3 cellular contexts compared by ENCODE assay signal in genomic region chr1:67894981-67895735, GRCh38.
TF ChIP-seq lines count a peak whose summit lies in the region.

No MANE protein-coding gene starts in this region.

TF ChIP-seq in SK-N-SH, 30 proteins besides CTCF, POLR2A, EP300 and RAD21 (continued from another document):
- TF ChIP-seq REST (IDR thresholded peaks at IDR 0.05; ENCODE audit: low read depth, low read length) (no peak), USF2 (IDR thresholded peaks at IDR 0.05; ENCODE audit: borderline replicate concordance, low read depth, low read length) (no peak), SIN3A (IDR thresholded peaks at IDR 0.05; ENCODE audit: borderline replicate concordance, low read depth, low read length) (no peak), RCOR1 (IDR thresholded peaks at IDR 0.05; ENCODE audit: low read length) (no peak), GABPA (IDR thresholded peaks at IDR 0.05; ENCODE audit: low read depth) (no peak), SMC3 (IDR thresholded peaks at IDR 0.05; ENCODE audit: low read depth, low read length) (no peak), FOXM1 (IDR thresholded peaks at IDR 0.05; ENCODE audit: low read depth) (no peak), RXRA (IDR thresholded peaks at IDR 0.05; ENCODE audit: borderline replicate concordance, low read depth) (no peak), EZH2phosphoT487 (IDR thresholded peaks at IDR 0.05; ENCODE audit: borderline replicate concordance, low read depth) (no peak), FOSL2 (IDR thresholded peaks at IDR 0.05; ENCODE audit: borderline replicate concordance, low read depth) (no peak)

TF ChIP-seq in SK-N-SH treated with all-trans-retinoic acid at 6 μM for 48 hours, 23 proteins besides CTCF, POLR2A, EP300 and RAD21 (continued from another document):
- TF ChIP-seq ZNF8 (CRISPR knock-in tag; IDR thresholded peaks at IDR 0.05), result no peak
- TF ChIP-seq CSRNP3 (CRISPR knock-in tag; IDR thresholded peaks at IDR 0.05), result no peak
- no peak for TF ChIP-seq CREB5 (CRISPR knock-in tag; IDR thresholded peaks at IDR 0.05; ENCODE audit: low read depth)
- TF ChIP-seq ZNF565 (CRISPR knock-in tag; conservative IDR thresholded peaks at IDR 0.05; ENCODE audit: low read depth), result no peak
- TF ChIP-seq ZC3H10 (CRISPR knock-in tag; IDR thresholded peaks at IDR 0.05), result no peak
- no peak for TF ChIP-seq TCF4 (CRISPR knock-in tag; IDR thresholded peaks at IDR 0.05; ENCODE audit: borderline replicate concordance)
- TF ChIP-seq ZNF70 (CRISPR knock-in tag; IDR thresholded peaks at IDR 0.05), result no peak
- no peak for TF ChIP-seq SNAI2 (CRISPR knock-in tag; IDR thresholded peaks at IDR 0.05)
- no peak for TF ChIP-seq ESRRG (CRISPR knock-in tag; IDR thresholded peaks at IDR 0.05)
- no peak for TF ChIP-seq PPARA (CRISPR knock-in tag; IDR thresholded peaks at IDR 0.05; ENCODE audit: borderline replicate concordance)
- TF ChIP-seq ARNTL (CRISPR knock-in tag; IDR thresholded peaks at IDR 0.05; ENCODE audit: borderline replicate concordance, low read depth), result no peak
- no peak for TF ChIP-seq ZFP3 (CRISPR knock-in tag; IDR thresholded peaks at IDR 0.05)

TF ChIP-seq in K562, 482 proteins besides CTCF, POLR2A, EP300 and RAD21 (continued from another document):
- TF ChIP-seq THRB (CRISPR knock-in tag; conservative IDR thresholded peaks at IDR 0.05) (no peak), KDM5B (IDR thresholded peaks at IDR 0.05; ENCODE audit: insufficient replicate concordance, low read depth, low read length) (no peak), IRF9 (tag; IDR thresholded peaks at IDR 0.05) (no peak), ZNF589 (CRISPR knock-in tag; IDR thresholded peaks at IDR 0.05; ENCODE audit: low read depth) (peak; percentile 37; the same call in 1 of the 2 replicates), BRD4 (IDR thresholded peaks at IDR 0.05) (no peak), ZNF212 (CRISPR knock-in tag; IDR thresholded peaks at IDR 0.05) (no peak), RBM22 (IDR thresholded peaks at IDR 0.05; ENCODE audit: low read depth, low read length, poor library complexity, severe bottlenecking) (no peak), TFE3 (CRISPR knock-in tag; IDR thresholded peaks at IDR 0.05) (peak; percentile 58), CBFA2T2 (conservative IDR thresholded peaks at IDR 0.05) (no peak), SMC3 (conservative IDR thresholded peaks at IDR 0.05; ENCODE audit: insufficient read depth, low read depth, low read length) (no peak), NR3C1 (CRISPR knock-in tag; IDR thresholded peaks at IDR 0.05) (no peak), C11orf30 (IDR thresholded peaks at IDR 0.05; ENCODE audit: low read depth) (no peak)
